Comparison of ENCODE assay signal across 31 cellular contexts in the genomic region with DNA sequence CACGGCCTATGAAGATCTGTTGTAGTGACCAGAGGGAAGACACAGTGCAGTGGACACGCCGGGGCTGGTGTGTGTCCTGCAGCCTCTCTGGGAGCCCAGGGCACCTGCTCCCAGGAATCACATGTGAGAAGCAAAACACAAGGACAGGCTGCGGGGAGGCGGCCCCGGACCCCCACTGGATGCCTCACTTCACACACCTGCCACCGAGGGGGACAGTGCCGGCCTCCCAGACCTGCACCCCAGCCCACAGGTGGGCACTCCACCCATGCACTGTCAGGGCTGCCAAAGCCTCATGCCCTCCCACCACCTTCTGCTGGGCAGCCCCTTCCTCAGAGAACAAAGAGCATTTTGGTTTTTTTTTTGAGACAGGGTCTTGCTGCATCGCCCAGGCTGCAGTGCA. TPM values are rescaled to one million over a fixed set of nuclear protein-coding genes. Genes with fewer than 3 reads are reported as not detected.
"Had no signal": no experiment of that assay in that cellular context is flagged by ENCODE, and none has a peak within 500 bp of the region (broad histone marks: within the 10 kb centered on the region; RNA-seq: fewer than 3 reads in every experiment).

No MANE protein-coding gene starts in this region.

- H3K36me3 ChIP-seq: Peyer's patch had no signal

- H3K27me3 ChIP-seq: Peyer's patch had no signal

- DNase-seq: activated B cell treated with CpG ODN at 0.5 μM for 24 hours; activated CD4-positive, alpha-beta memory T cell treated with anti-CD3 and anti-CD28 coated beads, Interleukin-2, amount 10 ng/mL, durations not matched to agents 7 days and 5 days; activated CD4-positive, alpha-beta T cell treated with anti-CD3 and anti-CD28 coated beads for 48 hours; activated CD4-positive, CD25-positive, alpha-beta regulatory T cell treated with anti-CD3 and anti-CD28 coated beads, Interleukin-2, amount 50 U/mL, for 72 hours; activated CD8-positive, alpha-beta memory T cell treated with anti-CD3 and anti-CD28 coated beads for 24 hours; activated CD8-positive, alpha-beta memory T cell treated with anti-CD3 and anti-CD28 coated beads, Interleukin-2, amount 10 ng/mL, durations not matched to agents 7 days and 5 days; activated CD8-positive, alpha-beta memory T cell treated with anti-CD3 and anti-CD28 coated beads, Interleukin-2, amount 50 U/mL, for 48 hours; activated effector memory CD4-positive, alpha-beta T cell treated with Interleukin-2 at 50 U/mL for 16 hours; activated naive CD8-positive, alpha-beta T cell treated with anti-CD3 and anti-CD28 coated beads, Interleukin-2, amount 50 U/mL, for 24 hours; activated T-cell treated with anti-CD3 and anti-CD28 coated beads, Interleukin-2, amount 50 U/mL, for 48 hours; NCI-H1417; NCI-H187; NCI-H2029 treated with DMSO at 0.1 percent for 48 hours; NCI-H2107; NCI-H2171; NCI-H510A; NCI-H748 treated with DMSO at 0.1 percent for 48 hours; NK-92 treated with Interleukin-12 subunit alpha and Interleukin-12 subunit beta, amount 100 ng/mL, for 24 hours; PC-3; Peyer's patch; RPMI8226; SW 1271; T-helper 1 cell; T-helper 2 cell; T-helper 9 cell had no signal

- FAIRE-seq: bronchial epithelial cell had no signal

- H3K9me3 ChIP-seq: Peyer's patch had no signal

- H3K9me3 Mint-ChIP-seq: activated B cell treated with CpG ODN at 0.5 μM for 24 hours; activated CD4-positive, alpha-beta memory T cell treated with anti-CD3 and anti-CD28 coated beads, Interleukin-2, amount 10 ng/mL, durations not matched to agents 7 days and 5 days; activated naive CD8-positive, alpha-beta T cell treated with anti-CD3 and anti-CD28 coated beads, Interleukin-2, amount 50 U/mL, for 24 hours; brain had no signal

- H3K27ac ChIP-seq: Peyer's patch, VCaP had no signal

- H3K4me1 Mint-ChIP-seq: activated B cell treated with CpG ODN at 0.5 μM for 24 hours; activated CD4-positive, alpha-beta memory T cell treated with anti-CD3 and anti-CD28 coated beads, Interleukin-2, amount 10 ng/mL, durations not matched to agents 7 days and 5 days; activated CD8-positive, alpha-beta memory T cell treated with anti-CD3 and anti-CD28 coated beads, Interleukin-2, amount 10 ng/mL, durations not matched to agents 7 days and 5 days; activated naive CD8-positive, alpha-beta T cell treated with anti-CD3 and anti-CD28 coated beads, Interleukin-2, amount 50 U/mL, for 24 hours; brain had no signal

- H3K27ac Mint-ChIP-seq: activated B cell treated with CpG ODN at 0.5 μM for 24 hours; activated CD4-positive, alpha-beta memory T cell treated with anti-CD3 and anti-CD28 coated beads, Interleukin-2, amount 10 ng/mL, durations not matched to agents 7 days and 5 days; activated CD8-positive, alpha-beta memory T cell treated with anti-CD3 and anti-CD28 coated beads, Interleukin-2, amount 10 ng/mL, durations not matched to agents 7 days and 5 days; activated naive CD8-positive, alpha-beta T cell; activated naive CD8-positive, alpha-beta T cell treated with anti-CD3 and anti-CD28 coated beads, Interleukin-2, amount 50 U/mL, for 24 hours had no signal

- H3K4me3 ChIP-seq: K562, Peyer's patch had no signal

- H3K36me3 Mint-ChIP-seq: activated CD8-positive, alpha-beta memory T cell treated with anti-CD3 and anti-CD28 coated beads, Interleukin-2, amount 10 ng/mL, durations not matched to agents 7 days and 5 days; activated naive CD8-positive, alpha-beta T cell; brain had no signal

- H3K4me1 ChIP-seq: Peyer's patch had no signal

- H3K27me3 Mint-ChIP-seq: activated B cell treated with CpG ODN at 0.5 μM for 24 hours; activated CD4-positive, alpha-beta memory T cell treated with anti-CD3 and anti-CD28 coated beads, Interleukin-2, amount 10 ng/mL, durations not matched to agents 7 days and 5 days; activated CD8-positive, alpha-beta memory T cell treated with anti-CD3 and anti-CD28 coated beads, Interleukin-2, amount 10 ng/mL, durations not matched to agents 7 days and 5 days; activated naive CD8-positive, alpha-beta T cell; activated naive CD8-positive, alpha-beta T cell treated with anti-CD3 and anti-CD28 coated beads, Interleukin-2, amount 50 U/mL, for 24 hours; brain had no signal

- H3K4me3 Mint-ChIP-seq: activated B cell treated with CpG ODN at 0.5 μM for 24 hours; activated CD4-positive, alpha-beta memory T cell treated with anti-CD3 and anti-CD28 coated beads, Interleukin-2, amount 10 ng/mL, durations not matched to agents 7 days and 5 days; activated CD8-positive, alpha-beta memory T cell treated with anti-CD3 and anti-CD28 coated beads, Interleukin-2, amount 10 ng/mL, durations not matched to agents 7 days and 5 days; activated naive CD8-positive, alpha-beta T cell; activated naive CD8-positive, alpha-beta T cell treated with anti-CD3 and anti-CD28 coated beads, Interleukin-2, amount 50 U/mL, for 24 hours; brain had no signal

- ATAC-seq: activated CD8-positive, alpha-beta memory T cell treated with anti-CD3 and anti-CD28 coated beads, Interleukin-2, amount 10 ng/mL, durations not matched to agents 7 days and 5 days; activated naive CD8-positive, alpha-beta T cell treated with anti-CD3 and anti-CD28 coated beads, Interleukin-2, amount 50 U/mL, for 24 hours; PC-3 had no signal

RNA-seq across cellular contexts. Expression of gene FRMD1, which starts 27.4 kb away (rescaled TPM):
- total RNA-seq: activated B cell treated with CpG ODN at 0.5 μM for 24 hours; activated CD4-positive, alpha-beta memory T cell treated with anti-CD3 and anti-CD28 coated beads, Interleukin-2, amount 10 ng/mL, durations not matched to agents 7 days and 5 days; activated CD8-positive, alpha-beta memory T cell treated with anti-CD3 and anti-CD28 coated beads, Interleukin-2, amount 10 ng/mL, durations not matched to agents 7 days and 5 days; bronchial epithelial cell; M059J; PC-3 had no signal

RNA-seq across cellular contexts. Expression of gene KIF25, which starts 54.2 kb away (rescaled TPM):
- total RNA-seq: activated B cell treated with CpG ODN at 0.5 μM for 24 hours; activated CD4-positive, alpha-beta memory T cell treated with anti-CD3 and anti-CD28 coated beads, Interleukin-2, amount 10 ng/mL, durations not matched to agents 7 days and 5 days; activated CD8-positive, alpha-beta memory T cell treated with anti-CD3 and anti-CD28 coated beads, Interleukin-2, amount 10 ng/mL, durations not matched to agents 7 days and 5 days; bronchial epithelial cell; M059J; PC-3; Peyer's patch had no signal
